Comparison of ENCODE assay signal across 8 cellular contexts in the genomic region with DNA sequence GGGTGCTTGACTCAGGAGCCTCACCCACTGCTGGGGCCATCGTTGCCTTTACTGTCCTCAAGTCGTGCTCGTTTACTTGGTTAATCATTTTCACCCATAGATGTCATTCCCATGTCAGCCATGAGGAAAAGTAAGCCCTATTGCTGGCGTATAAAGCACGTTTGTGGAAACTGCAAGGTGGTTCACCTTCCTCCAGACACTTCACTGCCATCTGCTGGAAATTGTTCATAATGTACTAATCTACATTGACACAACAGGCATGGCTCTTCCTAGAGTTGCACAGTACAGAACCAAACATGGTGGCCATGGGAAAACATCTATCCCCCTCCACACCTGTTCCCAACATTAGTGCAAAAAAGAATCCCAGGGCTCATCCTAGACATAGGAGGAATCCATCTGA.
A peak's percentile ranks its signal among the peaks of the same experiment; 100 is the strongest.
DNase-seq lines count a peak whose midpoint lies in the region; ATAC-seq and TF ChIP-seq lines count a peak whose summit lies in the region.

No MANE protein-coding gene starts in this region.

- H3K4me1 ChIP-seq in SK-N-SH (ENCODE audit: control insufficient read depth in 1 of 2, insufficient read depth in 2 of 2, low read depth in 1 of 2, low read length in 1 of 2) (no peaks in the 10 kb centered on the region), foreskin keratinocyte (no peaks in the 10 kb centered on the region), testis (no peaks in the 10 kb centered on the region)

- DNase-seq in SK-N-SH, result peak; percentile 22
- peak; percentile 87 for DNase-seq in NCI-H82 (lab: John Stamatoyannopoulos, UW)
- peak; percentile 3 for DNase-seq in foreskin keratinocyte
- no peak for DNase-seq in testis
- DNase-seq in stimulated activated CD4-positive, alpha-beta T cell treated with anti-CD3 and anti-CD28 coated beads, Interleukin-15, amount 100 ng/mL, for 24 hours, result no peak
- no peak for DNase-seq in lower leg skin (ENCODE audit: low spot score in 2 of 2)

- TF ChIP-seq CTCF in SK-N-SH (IDR thresholded peaks at IDR 0.05) (no peak), foreskin keratinocyte (conservative IDR thresholded peaks at IDR 0.05) (peak; percentile 55), testis (IDR thresholded peaks at IDR 0.05) (peak in 2 of 3 experiments; percentile 16 to 24), lower leg skin (IDR thresholded peaks at IDR 0.05) (no peak)

- H3K9me2 ChIP-seq in SK-N-SH, result no peaks in the 10 kb centered on the region

- H2AFZ ChIP-seq in SK-N-SH (ENCODE audit: low read depth), result no peak overlapping the region

- CTCF ChIA-PET in SK-N-SH (lab: Yijun Ruan, JAX), result interaction anchor here (1.3 to 2.1 kb wide), 2 partner anchors 24 to 1005 kb away, joined by 4 to 7 read pairs; no protein-coding TSS in a partner anchor

- H3K27me3 ChIP-seq in SK-N-SH (ENCODE audit: insufficient read depth), result no peaks in the 10 kb centered on the region
- no peaks in the 10 kb centered on the region for H3K27me3 ChIP-seq in foreskin keratinocyte
- no peaks in the 10 kb centered on the region for H3K27me3 ChIP-seq in testis

- POLR2A ChIA-PET in SK-N-SH (lab: Yijun Ruan, JAX), result no interaction called here

- no peak for ATAC-seq in SK-N-SH treated with all-trans-retinoic acid at 6 μM for 48 hours
- ATAC-seq in foreskin keratinocyte, result peak; percentile 55
- no peak for ATAC-seq in GM19328 (IDR thresholded peaks at IDR 0.05; ENCODE audit: unreplicated experiment)

- no peaks in the 10 kb centered on the region for H4K20me1 ChIP-seq in SK-N-SH (ENCODE audit: insufficient read depth)

- H3K27ac ChIP-seq in SK-N-SH (ENCODE audit: low read depth in 2 of 2, low read length in 1 of 2), result no peak overlapping the region
- no peak overlapping the region for H3K27ac ChIP-seq in foreskin keratinocyte
- H3K27ac ChIP-seq in testis, result no peak overlapping the region

- no peaks in the 10 kb centered on the region; the same call in 1 of the 2 replicates for H3K9me3 ChIP-seq in SK-N-SH
- H3K9me3 ChIP-seq in testis, result no peaks in the 10 kb centered on the region

- TF ChIP-seq POLR2A in testis (IDR thresholded peaks at IDR 0.05) (no peak), lower leg skin (IDR thresholded peaks at IDR 0.05) (no peak)

- no peak for TF ChIP-seq EP300 in SK-N-SH (IDR thresholded peaks at IDR 0.05; ENCODE audit: borderline replicate concordance in 1 of 2, low read depth in 1 of 2, low read length in 1 of 2)

- H3K9ac ChIP-seq in SK-N-SH, result no peak overlapping the region

- no peaks in the 10 kb centered on the region for H3K79me2 ChIP-seq in SK-N-SH (ENCODE audit: insufficient read depth)

- peak overlapping the region in 1 of 2 experiments; percentile 37; a peak in 1 of 4 replicates for H3K4me3 ChIP-seq in SK-N-SH (ENCODE audit: low read depth in 2 of 2, low read length in 1 of 2)
- no peak overlapping the region for H3K4me3 ChIP-seq in testis
- H3K4me3 ChIP-seq in lower leg skin (ENCODE audit: low read depth, poor library complexity, severe bottlenecking), result no peak overlapping the region

- H3K36me3 ChIP-seq in SK-N-SH (replicated peaks in 1 of 2; ENCODE audit: control insufficient read depth in 1 of 2, insufficient read depth in 2 of 2, low read length in 1 of 2) (no peaks in the 10 kb centered on the region), testis (ENCODE audit: low read depth, missing control alignments) (no peaks in the 10 kb centered on the region)

- intact Hi-C loops in testis (cut with DNase I; ENCODE audit: low total_unique reads) (no loop called here), lower leg skin (cut with DNase I; ENCODE audit: low total_unique reads) (no loop called here)

- H3K4me2 ChIP-seq in SK-N-SH, result no peak overlapping the region

- WGBS in SK-N-SH (ENCODE audit: low lambda C conversion rate), result 2% methylated on average over 5 of the region's 5 CpGs
- 57 to 65% methylated on average over 5 of the region's 5 CpGs for WGBS in testis, 2 donors
- 25 to 40% methylated on average over 5 of the region's 5 CpGs for WGBS in lower leg skin, 2 donors

- TF ChIP-seq RAD21 in SK-N-SH (IDR thresholded peaks at IDR 0.05; ENCODE audit: low read length), result peak; percentile 45

- H3F3A ChIP-seq in SK-N-SH (replicated peaks; ENCODE audit: insufficient read depth), result no peaks in the 10 kb centered on the region

TF ChIP-seq in SK-N-SH, 30 proteins besides CTCF, POLR2A, EP300 and RAD21:
- no peak for TF ChIP-seq FOXJ3 (CRISPR knock-in tag; IDR thresholded peaks at IDR 0.05)

TF ChIP-seq in SK-N-SH treated with all-trans-retinoic acid at 6 μM for 48 hours, 23 proteins besides CTCF, POLR2A, EP300 and RAD21:
- TF ChIP-seq ESRRG (CRISPR knock-in tag; IDR thresholded peaks at IDR 0.05) (no peak), OSR1 (CRISPR knock-in tag; IDR thresholded peaks at IDR 0.05) (no peak), TCF4 (CRISPR knock-in tag; IDR thresholded peaks at IDR 0.05; ENCODE audit: borderline replicate concordance) (no peak), TOX (CRISPR knock-in tag; IDR thresholded peaks at IDR 0.05; ENCODE audit: borderline replicate concordance) (no peak), CSDC2 (CRISPR knock-in tag; IDR thresholded peaks at IDR 0.05) (no peak), CSRNP3 (CRISPR knock-in tag; IDR thresholded peaks at IDR 0.05) (no peak), ZFP3 (CRISPR knock-in tag; IDR thresholded peaks at IDR 0.05) (no peak), BACH2 (CRISPR knock-in tag; IDR thresholded peaks at IDR 0.05; ENCODE audit: borderline replicate concordance) (no peak), PPARA (CRISPR knock-in tag; IDR thresholded peaks at IDR 0.05; ENCODE audit: borderline replicate concordance) (no peak), TSHZ2 (CRISPR knock-in tag; IDR thresholded peaks at IDR 0.05) (no peak), ZNF565 (CRISPR knock-in tag; conservative IDR thresholded peaks at IDR 0.05; ENCODE audit: low read depth) (no peak)
- TF ChIP-seq, protein P1, sequence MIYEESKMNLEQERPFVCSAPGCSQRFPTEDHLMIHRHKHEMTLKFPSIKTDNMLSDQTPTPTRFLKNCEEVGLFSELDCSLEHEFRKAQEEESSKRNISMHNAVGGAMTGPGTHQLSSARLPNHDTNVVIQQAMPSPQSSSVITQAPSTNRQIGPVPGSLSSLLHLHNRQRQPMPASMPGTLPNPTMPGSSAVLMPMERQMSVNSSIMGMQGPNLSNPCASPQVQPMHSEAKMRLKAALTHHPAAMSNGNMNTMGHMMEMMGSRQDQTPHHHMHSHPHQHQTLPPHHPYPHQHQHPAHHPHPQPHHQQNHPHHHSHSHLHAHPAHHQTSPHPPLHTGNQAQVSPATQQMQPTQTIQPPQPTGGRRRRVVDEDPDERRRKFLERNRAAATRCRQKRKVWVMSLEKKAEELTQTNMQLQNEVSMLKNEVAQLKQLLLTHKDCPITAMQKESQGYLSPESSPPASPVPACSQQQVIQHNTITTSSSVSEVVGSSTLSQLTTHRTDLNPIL (CRISPR knock-in tag; IDR thresholded peaks at IDR 0.05; ENCODE audit: low read depth), result no peak

Comparison
In these comparisons a context has a peak if more than half of its experiments do, and no peak if none do; other contexts are left out.
1. DNase-seq: peak in SK-N-SH (single experiment), NCI-H82 (single experiment) and foreskin keratinocyte (2 of 2); none in testis (single experiment), stimulated activated CD4-positive, alpha-beta T cell treated with anti-CD3 and anti-CD28 coated beads, Interleukin-15, amount 100 ng/mL, for 24 hours (single experiment) and lower leg skin (0 of 2).
2. CTCF ChIP-seq: peak in foreskin keratinocyte (single experiment) and testis (2 of 3); none in SK-N-SH (single experiment) and lower leg skin (0 of 3).